Comparison of ENCODE assay signal across 1 cellular context in the genomic region with DNA sequence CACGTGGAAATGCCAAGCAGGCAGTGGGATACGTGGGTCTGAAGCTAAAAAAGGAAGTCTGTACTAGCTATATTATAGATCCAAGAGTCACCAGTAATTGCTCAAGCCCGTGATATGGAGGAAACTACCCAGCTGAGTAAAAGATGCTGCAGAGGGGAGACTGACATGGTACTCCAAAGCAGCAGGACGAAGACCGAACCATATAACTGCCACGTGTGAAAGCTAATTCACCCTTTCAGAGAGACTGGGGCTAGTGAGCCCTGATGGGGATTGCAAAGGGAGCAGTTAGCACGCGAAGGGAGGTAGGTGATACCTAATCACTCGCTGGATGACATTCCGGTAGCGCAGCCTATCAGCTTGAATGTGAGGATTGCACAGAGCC.
TF ChIP-seq lines count a peak whose summit lies in the region.

No MANE protein-coding gene starts in this region.

TF ChIP-seq in endothelial cell of umbilical vein, 7 proteins besides CTCF, POLR2A, EP300 and RAD21:
- TF ChIP-seq POLR2AphosphoS5 (IDR thresholded peaks at IDR 0.05; ENCODE audit: insufficient read depth, low read depth, low read length) (no peak), GATA2 (IDR thresholded peaks at IDR 0.05; ENCODE audit: insufficient read depth, insufficient read length, low read depth, low read length) (no peak), MYC (IDR thresholded peaks at IDR 0.05; ENCODE audit: low read depth, low read length) (no peak), FOS (IDR thresholded peaks at IDR 0.05; ENCODE audit: borderline replicate concordance, insufficient read depth, low read length) (no peak)
